ENCODE assay signal across 18 cellular contexts in the genomic region with DNA sequence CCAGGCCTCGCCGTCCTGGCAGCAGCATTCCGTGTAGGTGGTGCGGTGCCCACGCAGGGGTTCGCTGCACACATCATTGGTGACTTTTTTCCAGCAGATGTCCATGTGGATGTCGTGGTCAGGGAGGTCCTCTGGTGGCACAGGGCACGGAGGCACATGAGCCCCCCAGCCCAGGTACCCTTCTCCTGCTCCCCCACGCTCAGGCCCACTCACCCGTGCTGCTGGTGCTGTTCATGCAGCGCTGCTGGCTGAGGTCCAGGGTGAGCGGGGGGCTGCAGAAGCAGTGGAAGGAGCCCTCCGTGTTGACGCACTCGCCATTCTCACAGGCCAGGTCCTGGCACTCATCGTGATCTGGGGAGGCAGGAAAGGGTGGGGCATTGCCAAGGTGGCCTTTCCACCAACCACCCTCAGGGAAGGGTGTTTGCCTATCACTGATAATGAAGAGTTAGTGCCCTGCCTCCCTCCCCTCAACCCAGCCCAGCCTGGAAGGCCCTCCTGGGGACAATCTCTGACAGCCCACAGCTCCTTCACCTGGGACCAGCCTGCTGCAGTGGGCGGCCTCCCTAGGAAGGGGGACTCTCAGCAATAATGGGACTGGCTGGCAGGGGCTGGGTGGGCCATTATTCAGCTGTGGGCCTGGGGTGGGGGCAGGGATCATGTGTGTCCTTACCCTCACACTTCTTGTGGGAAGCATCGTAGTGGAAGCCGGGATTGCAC.
"Had no signal": no experiment of that assay in that cellular context is flagged by ENCODE, and none has a peak within 500 bp of the region (broad histone marks: within the 10 kb centered on the region; RNA-seq: fewer than 3 reads in every experiment).

No MANE protein-coding gene starts in this region.

- H3K4me3 Mint-ChIP-seq: activated CD4-positive, alpha-beta memory T cell treated with anti-CD3 and anti-CD28 coated beads for 36 hours; activated CD8-positive, alpha-beta memory T cell treated with anti-CD3 and anti-CD28 coated beads, Interleukin-2, amount 10 ng/mL, durations not matched to agents 7 days and 5 days; activated T-cell treated with anti-CD3 and anti-CD28 coated beads, Interleukin-2, amount 50 U/mL, for 24 hours; natural killer cell; T-helper 2 cell treated with Interferon-gamma antibody and Interleukin-4, amounts not matched to agents 5 μg/mL and 100 μg/mL, for 36 hours; WTC11 had no signal

- H3K36me3 ChIP-seq: uterus had no signal

- H3K9me3 Mint-ChIP-seq: activated CD4-positive, alpha-beta memory T cell treated with anti-CD3 and anti-CD28 coated beads for 36 hours; activated T-cell treated with anti-CD3 and anti-CD28 coated beads, Interleukin-2, amount 50 U/mL, for 24 hours; activated T-helper 2 cell treated with anti-CD3 and anti-CD28 coated beads, Interferon-gamma antibody, Interleukin-2, Interleukin-4, amounts not matched to agents 10 μg/mL and 5 μg/mL and 100 μg/mL, durations not matched to agents 14 hours and 24 hours and 36 hours; natural killer cell; T-helper 2 cell treated with Interferon-gamma antibody and Interleukin-4, amounts not matched to agents 5 μg/mL and 100 μg/mL, for 36 hours; WTC11 had no signal

- DNase-seq: activated CD4-positive, alpha-beta memory T cell treated with anti-CD3 and anti-CD28 coated beads for 36 hours; activated CD4-positive, alpha-beta T cell treated with anti-CD3 and anti-CD28 coated beads for 4 hours; activated CD8-positive, alpha-beta memory T cell treated with anti-CD3 and anti-CD28 coated beads, Interleukin-2, amount 10 ng/mL, durations not matched to agents 7 days and 5 days; activated naive CD4-positive, alpha-beta T cell treated with Interleukin-2 at 50 U/mL for 16 hours; activated T-cell treated with anti-CD3 and anti-CD28 coated beads, Interleukin-2, amount 50 U/mL, for 24 hours; effector CD8-positive, alpha-beta T cell; kidney glomerular epithelial cell; natural killer cell; stimulated activated naive CD4-positive, alpha-beta T cell had no signal

- H3K4me3 ChIP-seq: esophagus muscularis mucosa, gastroesophageal sphincter, heart left ventricle, tibial artery, uterus had no signal

- H3K27me3 ChIP-seq: esophagus muscularis mucosa, gastroesophageal sphincter, heart left ventricle, neutrophil, tibial artery, uterus had no signal

- H3K4me1 Mint-ChIP-seq: activated CD8-positive, alpha-beta memory T cell treated with anti-CD3 and anti-CD28 coated beads, Interleukin-2, amount 10 ng/mL, durations not matched to agents 7 days and 5 days had no signal

- H3K36me3 Mint-ChIP-seq: activated CD4-positive, alpha-beta memory T cell treated with anti-CD3 and anti-CD28 coated beads for 36 hours; activated CD8-positive, alpha-beta memory T cell treated with anti-CD3 and anti-CD28 coated beads, Interleukin-2, amount 10 ng/mL, durations not matched to agents 7 days and 5 days; natural killer cell; WTC11 had no signal

- H3K27me3 Mint-ChIP-seq: activated CD4-positive, alpha-beta memory T cell treated with anti-CD3 and anti-CD28 coated beads for 36 hours; activated T-cell treated with anti-CD3 and anti-CD28 coated beads, Interleukin-2, amount 50 U/mL, for 24 hours had no signal

- ATAC-seq: activated CD8-positive, alpha-beta memory T cell treated with anti-CD3 and anti-CD28 coated beads, Interleukin-2, amount 10 ng/mL, durations not matched to agents 7 days and 5 days; gastroesophageal sphincter; heart left ventricle; natural killer cell; WTC11 had no signal

- H3K27ac Mint-ChIP-seq: activated CD4-positive, alpha-beta memory T cell treated with anti-CD3 and anti-CD28 coated beads for 36 hours; activated CD8-positive, alpha-beta memory T cell treated with anti-CD3 and anti-CD28 coated beads, Interleukin-2, amount 10 ng/mL, durations not matched to agents 7 days and 5 days; activated T-cell treated with anti-CD3 and anti-CD28 coated beads, Interleukin-2, amount 50 U/mL, for 24 hours; activated T-helper 2 cell treated with anti-CD3 and anti-CD28 coated beads, Interferon-gamma antibody, Interleukin-2, Interleukin-4, amounts not matched to agents 10 μg/mL and 5 μg/mL and 100 μg/mL, durations not matched to agents 14 hours and 24 hours and 36 hours; natural killer cell; T-helper 2 cell treated with Interferon-gamma antibody and Interleukin-4, amounts not matched to agents 5 μg/mL and 100 μg/mL, for 36 hours had no signal

- H3K27ac ChIP-seq: esophagus muscularis mucosa, gastroesophageal sphincter, heart left ventricle, neutrophil, uterus had no signal

- H3K9me3 ChIP-seq: esophagus muscularis mucosa, gastroesophageal sphincter, heart left ventricle, neutrophil, tibial artery, uterus had no signal

- H3K4me1 ChIP-seq: tibial artery, uterus had no signal
